Comparison of ENCODE assay signal across 1 cellular context in genomic region chr17:5282639-5283217, GRCh38.
TF ChIP-seq lines count a peak whose summit lies in the region.

No MANE protein-coding gene starts in this region.

TF ChIP-seq in HEK293, 187 proteins besides CTCF, POLR2A, EP300 and RAD21 (continued from another document):
- TF ChIP-seq, protein P1, sequence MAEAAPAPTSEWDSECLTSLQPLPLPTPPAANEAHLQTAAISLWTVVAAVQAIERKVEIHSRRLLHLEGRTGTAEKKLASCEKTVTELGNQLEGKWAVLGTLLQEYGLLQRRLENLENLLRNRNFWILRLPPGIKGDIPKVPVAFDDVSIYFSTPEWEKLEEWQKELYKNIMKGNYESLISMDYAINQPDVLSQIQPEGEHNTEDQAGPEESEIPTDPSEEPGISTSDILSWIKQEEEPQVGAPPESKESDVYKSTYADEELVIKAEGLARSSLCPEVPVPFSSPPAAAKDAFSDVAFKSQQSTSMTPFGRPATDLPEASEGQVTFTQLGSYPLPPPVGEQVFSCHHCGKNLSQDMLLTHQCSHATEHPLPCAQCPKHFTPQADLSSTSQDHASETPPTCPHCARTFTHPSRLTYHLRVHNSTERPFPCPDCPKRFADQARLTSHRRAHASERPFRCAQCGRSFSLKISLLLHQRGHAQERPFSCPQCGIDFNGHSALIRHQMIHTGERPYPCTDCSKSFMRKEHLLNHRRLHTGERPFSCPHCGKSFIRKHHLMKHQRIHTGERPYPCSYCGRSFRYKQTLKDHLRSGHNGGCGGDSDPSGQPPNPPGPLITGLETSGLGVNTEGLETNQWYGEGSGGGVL (tag by site-specific recombination; IDR thresholded peaks at IDR 0.05) = peak; percentile 85
- TF ChIP-seq GLIS2 (tag by site-specific recombination; IDR thresholded peaks at IDR 0.05) (peak; percentile 75), ZBTB44 (tag by site-specific recombination; IDR thresholded peaks at IDR 0.05) (no peak), GLIS1 (tag by site-specific recombination; IDR thresholded peaks at IDR 0.05) (peak; percentile 57), ZNF423 (tag by site-specific recombination; IDR thresholded peaks at IDR 0.05) (no peak), ZNF146 (tag by site-specific recombination; IDR thresholded peaks at IDR 0.05) (no peak), EGR2 (tag by site-specific recombination; IDR thresholded peaks at IDR 0.05; ENCODE audit: low read depth) (peak; percentile 82), PBX3 (CRISPR knock-in tag; IDR thresholded peaks at IDR 0.05) (no peak), ZNF544 (tag by site-specific recombination; IDR thresholded peaks at IDR 0.05) (no peak), ZBTB26 (tag by site-specific recombination; optimal IDR thresholded peaks at IDR 0.05) (no peak), SCRT1 (tag by site-specific recombination; IDR thresholded peaks at IDR 0.05; ENCODE audit: borderline replicate concordance) (no peak), ZNF341 (tag by site-specific recombination; IDR thresholded peaks at IDR 0.05; ENCODE audit: low read depth) (0 out of 2 replicates have a peak, but pooled peaks have one; percentile 15), IKZF3 (tag by site-specific recombination; IDR thresholded peaks at IDR 0.05) (no peak), ZNF571 (tag by site-specific recombination; IDR thresholded peaks at IDR 0.05) (no peak), ZFHX2 (tag by site-specific recombination; conservative IDR thresholded peaks at IDR 0.05) (peak; percentile 84), ZSCAN16 (tag by site-specific recombination; IDR thresholded peaks at IDR 0.05) (no peak), ZNF335 (tag by site-specific recombination; conservative IDR thresholded peaks at IDR 0.05) (peak; percentile 78)
- TF ChIP-seq, protein P2, sequence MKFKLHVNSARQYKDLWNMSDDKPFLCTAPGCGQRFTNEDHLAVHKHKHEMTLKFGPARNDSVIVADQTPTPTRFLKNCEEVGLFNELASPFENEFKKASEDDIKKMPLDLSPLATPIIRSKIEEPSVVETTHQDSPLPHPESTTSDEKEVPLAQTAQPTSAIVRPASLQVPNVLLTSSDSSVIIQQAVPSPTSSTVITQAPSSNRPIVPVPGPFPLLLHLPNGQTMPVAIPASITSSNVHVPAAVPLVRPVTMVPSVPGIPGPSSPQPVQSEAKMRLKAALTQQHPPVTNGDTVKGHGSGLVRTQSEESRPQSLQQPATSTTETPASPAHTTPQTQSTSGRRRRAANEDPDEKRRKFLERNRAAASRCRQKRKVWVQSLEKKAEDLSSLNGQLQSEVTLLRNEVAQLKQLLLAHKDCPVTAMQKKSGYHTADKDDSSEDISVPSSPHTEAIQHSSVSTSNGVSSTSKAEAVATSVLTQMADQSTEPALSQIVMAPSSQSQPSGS (tag by site-specific recombination; IDR thresholded peaks at IDR 0.05; ENCODE audit: low read depth) = no peak
- TF ChIP-seq, protein P3, sequence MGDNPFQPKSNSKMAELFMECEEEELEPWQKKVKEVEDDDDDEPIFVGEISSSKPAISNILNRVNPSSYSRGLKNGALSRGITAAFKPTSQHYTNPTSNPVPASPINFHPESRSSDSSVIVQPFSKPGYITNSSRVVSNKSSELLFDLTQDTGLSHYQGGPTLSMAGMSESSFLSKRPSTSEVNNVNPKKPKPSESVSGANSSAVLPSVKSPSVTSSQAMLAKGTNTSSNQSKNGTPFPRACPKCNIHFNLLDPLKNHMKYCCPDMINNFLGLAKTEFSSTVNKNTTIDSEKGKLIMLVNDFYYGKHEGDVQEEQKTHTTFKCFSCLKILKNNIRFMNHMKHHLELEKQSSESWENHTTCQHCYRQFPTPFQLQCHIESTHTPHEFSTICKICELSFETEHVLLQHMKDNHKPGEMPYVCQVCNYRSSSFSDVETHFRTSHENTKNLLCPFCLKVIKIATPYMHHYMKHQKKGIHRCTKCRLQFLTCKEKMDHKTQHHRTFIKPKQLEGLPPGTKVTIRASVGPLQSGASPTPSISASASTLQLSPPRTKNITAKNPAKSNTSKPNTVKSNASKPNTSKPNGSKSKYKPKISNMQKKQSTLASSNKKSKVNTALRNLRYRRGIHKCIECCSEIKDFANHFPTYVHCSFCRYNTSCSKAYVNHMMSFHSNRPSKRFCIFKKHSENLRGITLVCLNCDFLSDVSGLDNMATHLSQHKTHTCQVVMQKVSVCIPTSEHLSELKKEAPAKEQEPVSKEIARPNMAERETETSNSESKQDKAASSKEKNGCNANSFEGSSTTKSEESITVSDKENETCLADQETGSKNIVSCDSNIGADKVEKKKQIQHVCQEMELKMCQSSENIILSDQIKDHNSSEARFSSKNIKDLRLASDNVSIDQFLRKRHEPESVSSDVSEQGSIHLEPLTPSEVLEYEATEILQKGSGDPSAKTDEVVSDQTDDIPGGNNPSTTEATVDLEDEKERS (tag by site-specific recombination; IDR thresholded peaks at IDR 0.05) = no peak
- TF ChIP-seq, protein P4, sequence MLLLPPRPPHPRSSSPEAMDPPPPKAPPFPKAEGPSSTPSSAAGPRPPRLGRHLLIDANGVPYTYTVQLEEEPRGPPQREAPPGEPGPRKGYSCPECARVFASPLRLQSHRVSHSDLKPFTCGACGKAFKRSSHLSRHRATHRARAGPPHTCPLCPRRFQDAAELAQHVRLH (tag by site-specific recombination; IDR thresholded peaks at IDR 0.05) = peak; percentile 36; the same call in 1 of the 2 replicates
